ENCODE assay signal across 26 cellular contexts in genomic region chr6:12343122-12343439, GRCh38. TPM values are rescaled to one million over a fixed set of nuclear protein-coding genes. Genes with fewer than 3 reads are reported as not detected.
DNase-seq lines count a peak whose midpoint lies in the region; ATAC-seq and TF ChIP-seq lines count a peak whose summit lies in the region.
"Had no signal": no experiment of that assay in that cellular context is flagged by ENCODE, and none has a peak within 500 bp of the region (broad histone marks: within the 10 kb centered on the region; RNA-seq: fewer than 3 reads in every experiment).

No MANE protein-coding gene starts in this region.

- no CpG with 5 or more reads among the region's 5 CpGs for whole genome bisulfite sequencing in IMR-90 (ENCODE audit: extremely low coverage in 2 of 2, insufficient read length in 1 of 2), 2 experiments
- WGBS in body of pancreas, 2 donors = 19 to 30% methylated on average over 5 of the region's 5 CpGs
- WGBS in mesenchymal stem cell = 93% methylated on average over 5 of the region's 5 CpGs

- no peak overlapping the region for H3K18ac ChIP-seq in IMR-90 (ENCODE audit: low read depth, low read length)
- H3K18ac ChIP-seq in mesenchymal stem cell (ENCODE audit: low read depth in 1 of 2, low read length in 2 of 2) = no peak overlapping the region

- H4K8ac ChIP-seq in IMR-90 (ENCODE audit: low read depth in 2 of 2, low read length in 2 of 2) = no peak overlapping the region
- no peak overlapping the region for H4K8ac ChIP-seq in mesenchymal stem cell (ENCODE audit: low read length)

- no TSS peak for BruUV-seq in IMR-90 (replicated peaks; lab: Mats Ljungman, UMichigan)

- H3K14ac ChIP-seq in IMR-90 (replicated peaks; ENCODE audit: low read depth, low read length) (no peak overlapping the region), mesenchymal stem cell (ENCODE audit: low read length in 2 of 2) (no peak overlapping the region)

- no peak for TF ChIP-seq RAD21 in IMR-90 (IDR thresholded peaks at IDR 0.05; ENCODE audit: low read length)

- intact Hi-C loops in IMR-90 (cut with micrococcal nuclease) = no loop called here
- intact Hi-C loops in body of pancreas (cut with DNase I) = no loop called here
- intact Hi-C loops in ascending aorta (cut with DNase I) = no loop called here

- DNase-seq in IMR-90 = no peak
- no peak for DNase-seq in body of pancreas
- no peak for DNase-seq in mesenchymal stem cell
- no peak for DNase-seq in ascending aorta (ENCODE audit: low spot score in 2 of 2)
- no peak for DNase-seq in mucosa of gallbladder (ENCODE audit: low spot score)
- DNase-seq in mesenteric fat pad (ENCODE audit: low spot score) = no peak
- DNase-seq: 8988T; activated naive CD4-positive, alpha-beta T cell treated with Interleukin-2 at 50 U/mL for 16 hours; activated T-cell treated with anti-CD3 and anti-CD28 coated beads, Interleukin-2, amount 50 U/mL, for 4 hours; amniotic stem cell; BE2C; central memory CD4-positive, alpha-beta T cell; dorsolateral prefrontal cortex; heart right ventricle; KG1; left ventricle myocardium inferior; NCI-H1694 treated with DMSO at 0.1 percent for 48 hours; NCI-H748 treated with DMSO at 0.1 percent for 48 hours; psoas muscle; SHP77; testis had no signal

- CTCF ChIA-PET in IMR-90 (lab: Yijun Ruan, JAX) = no interaction called here

- H3K4me1 ChIP-seq in IMR-90 (ENCODE audit: control insufficient read depth, insufficient read depth, low read length) = peaks cover 7% of the 10 kb centered on the region
- peaks cover 69% of the 10 kb centered on the region for H3K4me1 ChIP-seq in body of pancreas
- H3K4me1 ChIP-seq in mesenchymal stem cell (ENCODE audit: control insufficient read depth, insufficient read depth, low read depth, low read length) = peaks cover 19% of the 10 kb centered on the region
- H3K4me1 ChIP-seq in ascending aorta = peaks cover 4 to 39% of the 10 kb centered on the region in 2 donors
- H3K4me1 ChIP-seq: BE2C, left ventricle myocardium inferior, psoas muscle, testis had no signal

- H3K23ac ChIP-seq in IMR-90 (ENCODE audit: low read depth, low read length) = no peak overlapping the region
- no peak overlapping the region for H3K23ac ChIP-seq in mesenchymal stem cell (ENCODE audit: low read length in 2 of 2)

- dilution Hi-C loops in IMR-90 (cut with HindIII; ENCODE audit: low sequenced_read_pairs, unreplicated experiment) = no loop called here

- H3K9ac ChIP-seq in IMR-90 (ENCODE audit: low read depth, low read length) (no peak overlapping the region), mesenchymal stem cell (ENCODE audit: low read length) (no peak overlapping the region)

- H2AFZ ChIP-seq in IMR-90 (replicated peaks; ENCODE audit: low read length, poor library complexity) (no peak overlapping the region), mesenchymal stem cell (ENCODE audit: low read depth, low read length) (no peak overlapping the region)

- H4K91ac ChIP-seq in IMR-90 (ENCODE audit: insufficient read depth, low read depth, low read length) (no peak overlapping the region), mesenchymal stem cell (ENCODE audit: low read length) (no peak overlapping the region)

- H3K36me3 ChIP-seq in IMR-90 (ENCODE audit: control insufficient read depth, insufficient read depth, low read length) = no peaks in the 10 kb centered on the region
- no peaks in the 10 kb centered on the region for H3K36me3 ChIP-seq in body of pancreas (replicated peaks in 1 of 2; ENCODE audit: insufficient read depth in 1 of 2, low read depth in 2 of 2)
- H3K36me3 ChIP-seq in mesenchymal stem cell (ENCODE audit: control insufficient read depth in 1 of 2, insufficient read depth in 2 of 2, low read depth in 1 of 2, low read length in 2 of 2) = no peaks in the 10 kb centered on the region
- H3K36me3 ChIP-seq in ascending aorta = no peaks in the 10 kb centered on the region
- H3K36me3 ChIP-seq: BE2C, HAP-1, heart right ventricle, left ventricle myocardium inferior had no signal

- H4K20me1 ChIP-seq in IMR-90 (ENCODE audit: insufficient read depth, low read length) = no peaks in the 10 kb centered on the region

- H4K5ac ChIP-seq in IMR-90 (ENCODE audit: low read depth, low read length) = no peak overlapping the region

- H3K4me3 ChIP-seq in IMR-90 (ENCODE audit: insufficient read depth, low read depth, low read length) (no peak overlapping the region), body of pancreas (no peak overlapping the region), mesenchymal stem cell (ENCODE audit: insufficient read depth in 1 of 2, low read depth in 1 of 2, low read length in 2 of 2) (no peak overlapping the region), ascending aorta (no peak overlapping the region)
- H3K4me3 ChIP-seq: dorsolateral prefrontal cortex, HAP-1, heart right ventricle, left ventricle myocardium inferior, psoas muscle, skin epidermis, testis had no signal

- no peak overlapping the region for H2BK15ac ChIP-seq in IMR-90 (ENCODE audit: low read depth, low read length)
- H2BK15ac ChIP-seq in mesenchymal stem cell (ENCODE audit: low read depth, poor library complexity, severe bottlenecking) = no peak overlapping the region

- H3K79me1 ChIP-seq in IMR-90 (ENCODE audit: low read depth in 1 of 2, low read length in 2 of 2) = no peaks in the 10 kb centered on the region
- H3K79me1 ChIP-seq in mesenchymal stem cell (replicated peaks; ENCODE audit: low read length, poor library complexity, severe bottlenecking) = no peaks in the 10 kb centered on the region

- H3K9me3 ChIP-seq in IMR-90 (ENCODE audit: control insufficient read depth, insufficient read depth, low read length) (no peaks in the 10 kb centered on the region), body of pancreas (no peaks in the 10 kb centered on the region), mesenchymal stem cell (ENCODE audit: control insufficient read depth, low read length) (no peaks in the 10 kb centered on the region), ascending aorta (no peaks in the 10 kb centered on the region)
- H3K9me3 ChIP-seq: BE2C, HAP-1, heart right ventricle, left ventricle myocardium inferior, psoas muscle, testis had no signal

- H3K9me1 ChIP-seq in IMR-90 (ENCODE audit: insufficient read depth, low read length) = no peaks in the 10 kb centered on the region; the same call in 1 of the 2 replicates

- no peak overlapping the region for H3K56ac ChIP-seq in IMR-90 (ENCODE audit: extremely low read depth, insufficient read depth, low read length)

- H3K4ac ChIP-seq in IMR-90 (ENCODE audit: low read depth, low read length) = no peak overlapping the region
- no peak overlapping the region for H3K4ac ChIP-seq in mesenchymal stem cell (ENCODE audit: low read depth in 1 of 2, low read length in 2 of 2)

- POLR2A ChIA-PET in IMR-90 (lab: Charles Lee; ENCODE audit: unreplicated experiment) = interaction anchor here (0.6 kb wide), 1 partner anchor 143 kb away, joined by 3 read pairs; no protein-coding TSS in a partner anchor

- peak overlapping the region; percentile 8; the same call in 1 of the 2 replicates for H3K4me2 ChIP-seq in IMR-90 (ENCODE audit: low read depth, low read length)
- no peak overlapping the region for H3K4me2 ChIP-seq in mesenchymal stem cell (ENCODE audit: low read length, poor library complexity, severe bottlenecking)

- TF ChIP-seq POLR2A in IMR-90 (IDR thresholded peaks at IDR 0.05; ENCODE audit: low read depth, low read length) (no peak), body of pancreas (IDR thresholded peaks at IDR 0.05) (no peak)

- H3K27ac ChIP-seq in 22Rv1 (peak overlapping the region; percentile 96), IMR-90 (ENCODE audit: insufficient read depth, low read length) (no peak overlapping the region), body of pancreas (peak overlapping the region; percentile 82 to 93 (median 89)), mesenchymal stem cell (ENCODE audit: low read length, poor library complexity, severe bottlenecking) (peak overlapping the region; percentile 83), ascending aorta (no peak overlapping the region)
- H3K27ac ChIP-seq: dorsolateral prefrontal cortex, heart right ventricle, left ventricle myocardium inferior, psoas muscle, testis had no signal

- ATAC-seq in IMR-90 (ENCODE audit: low read depth) = 0 out of 2 replicates have a peak, but pooled peaks have one; percentile 23
- ATAC-seq in body of pancreas = peak; percentile 7
- no peak for ATAC-seq in HG03457 (IDR thresholded peaks at IDR 0.05; ENCODE audit: unreplicated experiment)
- ATAC-seq: activated T-cell treated with anti-CD3 and anti-CD28 coated beads, Interleukin-2, amount 50 U/mL, for 4 hours; heart right ventricle; psoas muscle; stimulated activated memory B cell treated with anti-CD40 and anti-IgM and Interleukin-4, amounts not matched to agents 10 μg/mL and 1 μg/mL and 100 μg/mL, for 72 hours had no signal

- H2AK5ac ChIP-seq in IMR-90 (ENCODE audit: low read depth, low read length) (no peak overlapping the region), mesenchymal stem cell (ENCODE audit: low read length, severe bottlenecking) (no peak overlapping the region)

- H2AK9ac ChIP-seq in IMR-90 (replicated peaks; ENCODE audit: low read depth, low read length, poor library complexity) = no peak overlapping the region

- H2BK5ac ChIP-seq in IMR-90 (ENCODE audit: low read depth, low read length, poor library complexity, severe bottlenecking) (no peak overlapping the region), mesenchymal stem cell (ENCODE audit: low read depth, low read length, poor library complexity, severe bottlenecking) (peak overlapping the region; percentile 37)

- TF ChIP-seq CTCF in 22Rv1 (IDR thresholded peaks at IDR 0.05) (no peak), IMR-90 (conservative IDR thresholded peaks at IDR 0.05; ENCODE audit: low read depth, low read length) (no peak), body of pancreas (IDR thresholded peaks at IDR 0.05) (no peak), ascending aorta (IDR thresholded peaks at IDR 0.05) (no peak)

- H2BK20ac ChIP-seq in IMR-90 (ENCODE audit: low read depth, low read length) = no peak overlapping the region

- peaks cover 5% of the 10 kb centered on the region; the same call in 1 of the 2 replicates for H3K27me3 ChIP-seq in IMR-90 (ENCODE audit: control insufficient read depth, insufficient read depth, low read length)
- H3K27me3 ChIP-seq in body of pancreas = no peaks in the 10 kb centered on the region
- peaks cover 0 to 45% of the 10 kb centered on the region in 2 experiments for H3K27me3 ChIP-seq in mesenchymal stem cell (ENCODE audit: control insufficient read depth in 1 of 2, insufficient read depth in 1 of 2, low read length in 2 of 2)
- no peaks in the 10 kb centered on the region for H3K27me3 ChIP-seq in ascending aorta
- H3K27me3 ChIP-seq: BE2C, testis had no signal

- no peak overlapping the region for H2BK12ac ChIP-seq in mesenchymal stem cell (ENCODE audit: low read length in 2 of 2)

- in situ Hi-C loops in IMR-90 (cut with MboI; ENCODE audit: low sequenced_read_pairs) = no loop called here

- no peak overlapping the region for H2BK120ac ChIP-seq in IMR-90 (ENCODE audit: low read depth, low read length)
- no peak overlapping the region for H2BK120ac ChIP-seq in mesenchymal stem cell (ENCODE audit: low read depth, low read length)

RNA-seq across cellular contexts. Expression of gene EDN1, which starts 52.9 kb away (rescaled TPM):
- total RNA-seq in IMR-90 (2012; rRNA removed) (5.6 and 8.6 TPM in 2 replicates), body of pancreas (10 to 100 TPM in 1 of 2 donors, under 1 TPM in 1; 0.66 to 19.7 TPM), ascending aorta (27.8 TPM), mucosa of gallbladder (6.5 TPM), mesenteric fat pad (7.5 TPM)
- polyA plus RNA-seq in IMR-90 (2012; rRNA removed) = 8.5 and 9.0 TPM in 2 replicates
- polyA plus RNA-seq in IMR-90 (2012; cell fraction: cytosol; rRNA removed) = 3.2 and 5.6 TPM in 2 replicates
- 7.5 and 15.6 TPM in 2 replicates for polyA plus RNA-seq in IMR-90 (2012; cell fraction: nucleus; rRNA removed; ENCODE audit: low replicate concordance)
- 3.7 TPM for polyA plus RNA-seq in mesenchymal stem cell (2013, experiment 1 of 2)
- polyA plus RNA-seq in mesenchymal stem cell (2013, experiment 2 of 2) = 3.2 TPM

Comparison
In these comparisons a context has a peak if more than half of its experiments do, and no peak if none do; other contexts are left out.
1. H3K27ac ChIP-seq: peak in 22Rv1 (single experiment), body of pancreas (4 of 4) and mesenchymal stem cell (single experiment); none in IMR-90 (single experiment) and ascending aorta (0 of 2).